In the genomic region with DNA sequence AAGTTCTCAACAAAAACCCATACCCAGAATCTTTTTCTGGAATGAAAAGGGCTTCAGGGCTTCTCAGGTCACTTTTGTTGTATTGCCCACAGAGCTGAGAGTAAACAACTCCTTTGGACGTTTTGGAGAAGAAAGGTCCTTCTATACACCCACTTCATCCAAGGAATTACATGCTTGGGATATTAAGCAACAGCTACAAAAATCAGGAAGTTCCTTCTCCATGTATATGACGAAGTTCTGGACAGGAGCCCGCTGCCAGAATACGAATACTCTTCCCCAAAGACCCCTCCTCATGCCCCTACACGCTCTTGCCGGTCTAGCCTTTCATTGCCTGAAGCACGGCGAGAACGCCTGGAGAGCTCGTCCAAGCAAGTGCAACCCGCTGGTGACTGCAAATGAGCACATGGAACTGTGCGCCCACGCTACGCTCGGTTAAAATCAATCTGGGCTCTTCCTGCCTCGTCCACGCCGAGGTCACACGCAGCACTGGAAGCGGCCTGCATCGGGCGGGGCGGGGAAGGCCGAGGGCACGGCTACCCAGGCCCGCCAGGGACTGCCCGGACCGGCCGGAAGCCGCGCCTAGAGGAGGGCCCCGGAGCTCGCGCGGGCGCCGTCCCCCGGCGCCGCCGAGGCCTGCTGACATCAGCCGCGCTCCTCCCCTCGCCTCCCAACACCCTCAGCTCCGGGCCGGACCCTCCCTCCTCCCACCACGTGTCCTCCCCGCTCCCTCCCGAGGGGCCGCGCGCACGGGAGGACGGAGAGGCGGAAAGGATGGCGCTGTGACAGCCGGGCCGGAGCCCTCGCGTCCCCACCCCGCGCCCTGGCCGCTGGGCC, we compare ENCODE assay signal across 8 cellular contexts. TPM values are rescaled to one million over a fixed set of nuclear protein-coding genes. Genes with fewer than 3 reads are reported as not detected.
DNase-seq lines count a peak whose midpoint lies in the region; ATAC-seq and TF ChIP-seq lines count a peak whose summit lies in the region.

A gene with protein sequence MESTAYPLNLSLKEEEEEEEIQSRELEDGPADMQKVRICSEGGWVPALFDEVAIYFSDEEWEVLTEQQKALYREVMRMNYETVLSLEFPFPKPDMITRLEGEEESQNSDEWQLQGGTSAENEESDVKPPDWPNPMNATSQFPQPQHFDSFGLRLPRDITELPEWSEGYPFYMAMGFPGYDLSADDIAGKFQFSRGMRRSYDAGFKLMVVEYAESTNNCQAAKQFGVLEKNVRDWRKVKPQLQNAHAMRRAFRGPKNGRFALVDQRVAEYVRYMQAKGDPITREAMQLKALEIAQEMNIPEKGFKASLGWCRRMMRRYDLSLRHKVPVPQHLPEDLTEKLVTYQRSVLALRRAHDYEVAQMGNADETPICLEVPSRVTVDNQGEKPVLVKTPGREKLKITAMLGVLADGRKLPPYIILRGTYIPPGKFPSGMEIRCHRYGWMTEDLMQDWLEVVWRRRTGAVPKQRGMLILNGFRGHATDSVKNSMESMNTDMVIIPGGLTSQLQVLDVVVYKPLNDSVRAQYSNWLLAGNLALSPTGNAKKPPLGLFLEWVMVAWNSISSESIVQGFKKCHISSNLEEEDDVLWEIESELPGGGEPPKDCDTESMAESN (plus strand): TSS at position 710 of the 834 bp plus-strand sequence. CDS start 1,482 bp downstream, outside the sequence.

- peak within 1 kb of the TSS; percentile 95 for H3K27ac Mint-ChIP-seq in activated CD4-positive, alpha-beta memory T cell treated with anti-CD3 and anti-CD28 coated beads for 36 hours

- TF ChIP-seq POLR2A in right lobe of liver (IDR thresholded peaks at IDR 0.05) = peak; percentile 83

- H3K4me3 ChIP-seq in right lobe of liver = peak within 1 kb of the TSS; percentile 67 to 84 (median 69)

- no peaks in the 10 kb centered on the region for H3K9me3 Mint-ChIP-seq in activated CD4-positive, alpha-beta memory T cell treated with anti-CD3 and anti-CD28 coated beads for 36 hours

- H3K4me1 ChIP-seq in right lobe of liver = peaks cover 0 to 16% (median 3%) of the 10 kb centered on the region in 4 donors

- peaks cover 20% of the 10 kb centered on the region for H3K36me3 Mint-ChIP-seq in activated CD4-positive, alpha-beta memory T cell treated with anti-CD3 and anti-CD28 coated beads for 36 hours

- POLR2A ChIA-PET in activated CD4-positive, alpha-beta memory T cell treated with anti-CD3 and anti-CD28 coated beads for 36 hours (lab: Charles Lee) = interaction anchor here (0.7 to 2.0 kb wide), 9 partner anchors 9 to 381 kb away, joined by 3 to 9 read pairs (median 3); a partner anchor contains a TSS

- no peaks in the 10 kb centered on the region for H3K27me3 ChIP-seq in right lobe of liver

- peaks cover 0 to 31% (median 10%) of the 10 kb centered on the region in 4 donors for H3K36me3 ChIP-seq in right lobe of liver

- ATAC-seq in GM19397 (IDR thresholded peaks at IDR 0.05; ENCODE audit: unreplicated experiment) = peak; percentile 97
- ATAC-seq in HG03565 (IDR thresholded peaks at IDR 0.05; ENCODE audit: unreplicated experiment) = peak; percentile 95
- ATAC-seq in right lobe of liver = peak; percentile 96 to 99 (median 98)

- TF ChIP-seq CTCF in right lobe of liver (IDR thresholded peaks at IDR 0.05) = peak in 2 of 4 donors; percentile 7 to 8

- peaks cover 41% of the 10 kb centered on the region for H3K4me1 Mint-ChIP-seq in activated CD4-positive, alpha-beta memory T cell treated with anti-CD3 and anti-CD28 coated beads for 36 hours (ENCODE audit: low read depth)

- peak within 1 kb of the TSS; percentile 88 for H3K4me3 Mint-ChIP-seq in activated CD4-positive, alpha-beta memory T cell treated with anti-CD3 and anti-CD28 coated beads for 36 hours

- peak within 1 kb of the TSS; percentile 76 to 84 (median 81) for H3K27ac ChIP-seq in right lobe of liver

- H3K9me3 ChIP-seq in right lobe of liver = no peaks in the 10 kb centered on the region

- intact Hi-C loops in activated CD4-positive, alpha-beta memory T cell treated with anti-CD3 and anti-CD28 coated beads for 36 hours (cut with micrococcal nuclease) = loop anchor here (1.0 to 5.0 kb wide), 9 partner anchors 9 to 757 kb away; a partner anchor contains a TSS
- intact Hi-C loops in right lobe of liver (cut with DNase I) = no loop called here

- 0% methylated on average over 8 of the region's 63 CpGs for WGBS in right lobe of liver (ENCODE audit: insufficient coverage, low coverage, low lambda C conversion rate, missing lambda C conversion rate)

- DNase-seq in CD1c-positive myeloid dendritic cell (ENCODE audit: extremely low spot score) = peak; percentile 95
- DNase-seq in NCI-H748 treated with DMSO at 0.1 percent for 48 hours (lab: John Stamatoyannopoulos, UW) = peak; percentile 77
- peak; percentile 92 for DNase-seq in activated CD4-positive, alpha-beta memory T cell treated with anti-CD3 and anti-CD28 coated beads for 36 hours
- peak; percentile 78 to 92 for DNase-seq in dermis microvascular lymphatic vessel endothelial cell (ENCODE audit: low read depth in 2 of 2)
- DNase-seq in right lobe of liver = peak; percentile 94 to 96 (median 95)
- peak; percentile 84 for DNase-seq in stimulated activated CD4-positive, alpha-beta T cell treated with anti-CD3 and anti-CD28 coated beads, Interleukin-4, amount 100 ng/mL, for 24 hours

- no peaks in the 10 kb centered on the region for H3K27me3 Mint-ChIP-seq in activated CD4-positive, alpha-beta memory T cell treated with anti-CD3 and anti-CD28 coated beads for 36 hours

- CTCF ChIA-PET in activated CD4-positive, alpha-beta memory T cell treated with anti-CD3 and anti-CD28 coated beads for 36 hours (lab: Charles Lee) = interaction anchor here (0.6 to 1.7 kb wide), 9 partner anchors 13 to 381 kb away, joined by 3 to 4 read pairs (median 3); a partner anchor contains a TSS

RNA-seq across cellular contexts. Expression of the gene that starts here (rescaled TPM):
- 10 to 100 TPM; 43.0 to 43.1 TPM for total RNA-seq in activated CD4-positive, alpha-beta memory T cell treated with anti-CD3 and anti-CD28 coated beads for 36 hours
- total RNA-seq in dermis microvascular lymphatic vessel endothelial cell (14.1 and 17.7 TPM in 2 replicates), right lobe of liver (10 to 100 TPM in 5 of 6 experiments, 1 to 10 TPM in 1; 9.0 to 15.7 (median 12.3) TPM)

Comparison
In these comparisons a context has a peak if more than half of its experiments do, and no peak if none do; other contexts are left out.
1. Peak in every context shown above with its lines: DNase-seq, ATAC-seq, H3K4me3 ChIP-seq and H3K27ac ChIP-seq.